ENCODE assay signal across 18 cellular contexts in the genomic region with DNA sequence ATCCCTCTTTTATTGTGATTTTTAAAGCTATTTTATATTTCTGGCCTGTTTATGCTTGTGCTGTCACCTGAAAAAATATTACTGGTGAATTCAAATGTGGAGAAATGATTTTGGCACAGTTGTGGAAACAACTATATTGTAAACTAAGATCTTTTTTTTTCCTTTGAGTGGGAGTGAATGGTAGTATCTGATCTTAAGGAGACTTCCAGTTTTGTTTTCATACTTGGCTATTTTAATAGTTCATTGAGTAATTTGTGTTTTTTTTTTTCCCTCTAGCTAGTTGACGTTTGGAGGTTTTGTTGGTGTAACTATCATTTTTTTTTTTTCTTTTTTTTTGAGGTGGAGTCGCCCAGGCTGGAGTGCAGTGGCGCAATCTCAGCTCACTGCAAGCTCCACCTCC. TPM values are rescaled to one million over a fixed set of nuclear protein-coding genes. Genes with fewer than 3 reads are reported as not detected.
DNase-seq lines count a peak whose midpoint lies in the region; ATAC-seq and TF ChIP-seq lines count a peak whose summit lies in the region.
"Had no signal": no experiment of that assay in that cellular context is flagged by ENCODE, and none has a peak within 500 bp of the region (broad histone marks: within the 10 kb centered on the region; RNA-seq: fewer than 3 reads in every experiment).

No MANE protein-coding gene starts in this region.

- H3K27me3 ChIP-seq in naive thymus-derived CD4-positive, alpha-beta T cell (ENCODE audit: control insufficient read depth in 2 of 2, insufficient read depth in 2 of 2, low read length in 2 of 2): no peaks in the 10 kb centered on the region
- no peaks in the 10 kb centered on the region for H3K27me3 ChIP-seq in A673 (replicated peaks; ENCODE audit: insufficient read depth, low read depth, low read length, poor library complexity)
- H3K27me3 ChIP-seq: gastroesophageal sphincter, SJSA1, suprapubic skin had no signal

- intact Hi-C loops in naive thymus-derived CD4-positive, alpha-beta T cell (cut with micrococcal nuclease): no loop called here
- intact Hi-C loops in A673 (cut with micrococcal nuclease; ENCODE audit: unreplicated experiment): no loop called here

- no peaks in the 10 kb centered on the region for H3K9me3 Mint-ChIP-seq in activated naive CD8-positive, alpha-beta T cell treated with anti-CD3 and anti-CD28 coated beads for 36 hours
- H3K9me3 Mint-ChIP-seq in naive thymus-derived CD4-positive, alpha-beta T cell: no peaks in the 10 kb centered on the region

- peak overlapping the region; percentile 54 for H3K27ac Mint-ChIP-seq in activated naive CD8-positive, alpha-beta T cell treated with anti-CD3 and anti-CD28 coated beads for 36 hours
- H3K27ac Mint-ChIP-seq in naive thymus-derived CD4-positive, alpha-beta T cell: peak overlapping the region in 7 of 9 donors; percentile 13 to 77 (median 50)

- no TSS peak for BruUV-seq in A673 (replicated peaks; lab: Mats Ljungman, UMichigan)

- H3K36me3 ChIP-seq in naive thymus-derived CD4-positive, alpha-beta T cell (ENCODE audit: control insufficient read depth in 2 of 3, insufficient read depth in 3 of 3, low read length in 3 of 3): no peaks in the 10 kb centered on the region
- no peaks in the 10 kb centered on the region for H3K36me3 ChIP-seq in A673 (ENCODE audit: insufficient read depth, low read length, poor library complexity, severe bottlenecking)
- H3K36me3 ChIP-seq: gastroesophageal sphincter, SJSA1, suprapubic skin had no signal

- H3K36me3 Mint-ChIP-seq in activated naive CD8-positive, alpha-beta T cell treated with anti-CD3 and anti-CD28 coated beads for 36 hours: peaks cover 17% of the 10 kb centered on the region
- peaks cover 0 to 3% (median 0%) of the 10 kb centered on the region in 5 donors for H3K36me3 Mint-ChIP-seq in naive thymus-derived CD4-positive, alpha-beta T cell

- ATAC-seq in naive thymus-derived CD4-positive, alpha-beta T cell: peak; percentile 24
- ATAC-seq: gastroesophageal sphincter, HepG2 had no signal

- CTCF ChIA-PET in naive thymus-derived CD4-positive, alpha-beta T cell (lab: Charles Lee): no interaction called here
- CTCF ChIA-PET in A673 (lab: Charles Lee): no interaction called here

- DNase-seq in CD1c-positive myeloid dendritic cell (ENCODE audit: extremely low spot score) (peak; percentile 58), MV-4-11 (lab: John Stamatoyannopoulos, UW) (peak; percentile 80), middle frontal gyrus (ENCODE audit: extremely low spot score, low spot score) (no peak), A673 (ENCODE audit: low spot score) (no peak), NCI-H1092 treated with DMSO at 0.1 percent for 48 hours (lab: John Stamatoyannopoulos, UW) (no peak), foreskin melanocyte (no peak)
- no peak for DNase-seq in activated naive CD8-positive, alpha-beta T cell treated with anti-CD3 and anti-CD28 coated beads for 36 hours
- no peak for DNase-seq in naive thymus-derived CD4-positive, alpha-beta T cell
- DNase-seq: activated CD4-positive, CD25-positive, alpha-beta regulatory T cell; NCI-H1930; NCI-H446 treated with DMSO at 0.1 percent for 48 hours; stimulated activated CD4-positive, alpha-beta T cell treated with anti-CD3 and anti-CD28 coated beads, Interleukin-4, amount 100 ng/mL, for 24 hours; T-helper 2 cell had no signal

- H3K4me1 Mint-ChIP-seq in activated naive CD8-positive, alpha-beta T cell treated with anti-CD3 and anti-CD28 coated beads for 36 hours: peaks cover 34% of the 10 kb centered on the region
- peaks cover 19 to 70% (median 56%) of the 10 kb centered on the region in 7 donors for H3K4me1 Mint-ChIP-seq in naive thymus-derived CD4-positive, alpha-beta T cell

- no peak for TF ChIP-seq CTCF in A673 (conservative IDR thresholded peaks at IDR 0.05; ENCODE audit: low read depth, low read length)

- no peak overlapping the region for H3K27ac ChIP-seq in naive thymus-derived CD4-positive, alpha-beta T cell (ENCODE audit: low read depth, low read length)
- no peak overlapping the region for H3K27ac ChIP-seq in A673 (ENCODE audit: low read depth, low read length, poor library complexity, severe bottlenecking)
- H3K27ac ChIP-seq: parathyroid adenoma, SJSA1, suprapubic skin had no signal

- no peaks in the 10 kb centered on the region for H3K27me3 Mint-ChIP-seq in activated naive CD8-positive, alpha-beta T cell treated with anti-CD3 and anti-CD28 coated beads for 36 hours
- no peaks in the 10 kb centered on the region for H3K27me3 Mint-ChIP-seq in naive thymus-derived CD4-positive, alpha-beta T cell

- peak overlapping the region; percentile 3 for H3K4me3 Mint-ChIP-seq in activated naive CD8-positive, alpha-beta T cell treated with anti-CD3 and anti-CD28 coated beads for 36 hours
- peak overlapping the region in 5 of 10 donors; percentile 2 to 60 (median 33) for H3K4me3 Mint-ChIP-seq in naive thymus-derived CD4-positive, alpha-beta T cell

- H3K4me1 ChIP-seq in naive thymus-derived CD4-positive, alpha-beta T cell (ENCODE audit: control insufficient read depth in 2 of 2, insufficient read depth in 2 of 2, low read length in 2 of 2): peaks cover 0 to 8% of the 10 kb centered on the region in 2 donors
- H3K4me1 ChIP-seq in A673 (ENCODE audit: insufficient read depth, low read length, poor library complexity, severe bottlenecking): peaks cover 8% of the 10 kb centered on the region
- H3K4me1 ChIP-seq: SJSA1 had no signal

- POLR2A ChIA-PET in naive thymus-derived CD4-positive, alpha-beta T cell (lab: Charles Lee): no interaction called here
- POLR2A ChIA-PET in A673 (lab: Charles Lee; ENCODE audit: low non-redundant PET): no interaction called here

- H3K4me3 ChIP-seq in naive thymus-derived CD4-positive, alpha-beta T cell (ENCODE audit: low read length): no peak overlapping the region
- H3K4me3 ChIP-seq in A673 (ENCODE audit: low read depth, low read length, poor library complexity, severe bottlenecking): no peak overlapping the region
- H3K4me3 ChIP-seq: gastroesophageal sphincter, SJSA1, suprapubic skin had no signal

- no peaks in the 10 kb centered on the region for H3K9me3 ChIP-seq in naive thymus-derived CD4-positive, alpha-beta T cell (ENCODE audit: control insufficient read depth in 2 of 3, low read length in 3 of 3)
- H3K9me3 ChIP-seq in A673 (ENCODE audit: low read depth, low read length, poor library complexity, severe bottlenecking): no peaks in the 10 kb centered on the region
- H3K9me3 ChIP-seq: gastroesophageal sphincter, SJSA1, suprapubic skin had no signal

RNA-seq across cellular contexts. Expression of a gene that starts 10.5 kb away (rescaled TPM):
- total RNA-seq in activated naive CD8-positive, alpha-beta T cell treated with anti-CD3 and anti-CD28 coated beads for 36 hours: 100 to 1,000 TPM; 109 to 112 TPM
- total RNA-seq in naive thymus-derived CD4-positive, alpha-beta T cell: 100 to 1,000 TPM in 2 of 5 experiments, 10 to 100 TPM in 3; 83.2 to 124 (median 85.3) TPM
- 10 to 100 TPM; 73.6 to 80.2 TPM for polyA plus RNA-seq in naive thymus-derived CD4-positive, alpha-beta T cell
- total RNA-seq in A673 (2021): 117 and 119 TPM in 2 replicates

Comparison
In these comparisons a context has a peak if more than half of its experiments do, and no peak if none do; other contexts are left out.
1. DNase-seq: peak in CD1c-positive myeloid dendritic cell (single experiment) and MV-4-11 (single experiment); none in activated naive CD8-positive, alpha-beta T cell treated with anti-CD3 and anti-CD28 coated beads for 36 hours (single experiment), naive thymus-derived CD4-positive, alpha-beta T cell (0 of 9), middle frontal gyrus (single experiment), A673 (single experiment), NCI-H1092 treated with DMSO at 0.1 percent for 48 hours (single experiment) and foreskin melanocyte (single experiment).